17 cellular contexts compared by ENCODE assay signal in the genomic region with DNA sequence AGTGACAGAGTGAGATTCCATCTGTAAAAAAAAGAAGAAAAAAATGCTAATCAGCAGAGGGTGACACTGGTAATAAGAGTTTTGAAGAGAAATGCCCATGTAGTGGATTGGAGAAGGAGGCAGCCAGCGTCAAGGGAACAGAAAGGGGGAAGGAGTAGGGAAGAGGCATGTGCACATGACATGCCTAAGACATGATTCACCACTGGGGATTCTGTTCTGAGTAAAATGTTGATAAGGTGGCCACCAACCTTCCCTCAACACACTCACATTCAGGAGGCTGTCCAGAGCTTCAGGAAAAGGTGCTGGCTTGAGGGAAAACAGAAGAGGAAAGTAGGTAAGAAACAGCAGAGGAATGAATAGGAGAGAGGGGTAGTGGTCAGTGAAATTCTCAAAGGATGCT. TPM values are rescaled to one million over a fixed set of nuclear protein-coding genes. Genes with fewer than 3 reads are reported as not detected.
A peak's percentile ranks its signal among the peaks of the same experiment; 100 is the strongest.
DNase-seq lines count a peak whose midpoint lies in the region; ATAC-seq and TF ChIP-seq lines count a peak whose summit lies in the region.
"Had no signal": no experiment of that assay in that cellular context is flagged by ENCODE, and none has a peak within 500 bp of the region (broad histone marks: within the 10 kb centered on the region; RNA-seq: fewer than 3 reads in every experiment).

No MANE protein-coding gene starts in this region.

- TF ChIP-seq CTCF in fibroblast of villous mesenchyme (IDR thresholded peaks at IDR 0.05; ENCODE audit: insufficient read depth, low read depth, low read length) (no peak), esophagus squamous epithelium (IDR thresholded peaks at IDR 0.05) (no peak)

- H3K27ac ChIP-seq in SJSA1 (no peak overlapping the region), esophagus squamous epithelium (no peak overlapping the region)
- H3K27ac ChIP-seq: SJCRH30, WERI-Rb-1 had no signal

- no peaks in the 10 kb centered on the region for H3K9me3 Mint-ChIP-seq in activated naive CD4-positive, alpha-beta T cell treated with anti-CD3 and anti-CD28 coated beads, Interleukin-2, amount 50 U/mL, for 72 hours
- H3K9me3 Mint-ChIP-seq: activated naive CD8-positive, alpha-beta T cell treated with anti-CD3 and anti-CD28 coated beads for 36 hours had no signal

- H3K4me1 ChIP-seq in SJSA1 (replicated peaks), result peaks cover 10% of the 10 kb centered on the region
- no peaks in the 10 kb centered on the region for H3K4me1 ChIP-seq in esophagus squamous epithelium
- H3K4me1 ChIP-seq: SJCRH30 had no signal

- no peaks in the 10 kb centered on the region for H3K36me3 Mint-ChIP-seq in activated naive CD4-positive, alpha-beta T cell treated with anti-CD3 and anti-CD28 coated beads, Interleukin-2, amount 50 U/mL, for 72 hours
- H3K36me3 Mint-ChIP-seq: activated naive CD8-positive, alpha-beta T cell treated with anti-CD3 and anti-CD28 coated beads for 36 hours had no signal

- ATAC-seq in activated naive CD4-positive, alpha-beta T cell treated with anti-CD3 and anti-CD28 coated beads, Interleukin-2, amount 50 U/mL, for 72 hours, result no peak
- ATAC-seq in GM21576 (IDR thresholded peaks at IDR 0.05; ENCODE audit: unreplicated experiment), result no peak

- H3K36me3 ChIP-seq in SJSA1 (no peaks in the 10 kb centered on the region), esophagus squamous epithelium (no peaks in the 10 kb centered on the region)
- H3K36me3 ChIP-seq: SJCRH30, WERI-Rb-1 had no signal

- 13 to 57% methylated on average over 1 of the region's 1 CpG for WGBS in esophagus squamous epithelium, 2 donors

- H3K27me3 ChIP-seq in SJSA1 (replicated peaks) (no peaks in the 10 kb centered on the region), esophagus squamous epithelium (no peaks in the 10 kb centered on the region)
- H3K27me3 ChIP-seq: SJCRH30 had no signal

- intact Hi-C loops in esophagus squamous epithelium (cut with DNase I), result no loop called here

- no peak for DNase-seq in activated naive CD4-positive, alpha-beta T cell treated with anti-CD3 and anti-CD28 coated beads, Interleukin-2, amount 50 U/mL, for 72 hours (ENCODE audit: low spot score in 2 of 2)
- no peak for DNase-seq in activated naive CD4-positive, alpha-beta T cell treated with anti-CD3 and anti-CD28 coated beads, Interleukin-2, amount 50 U/mL, for 16 hours
- DNase-seq in SJSA1 (ENCODE audit: low read depth in 1 of 2, low spot score in 2 of 2) (peak; percentile 59 to 62), fibroblast of villous mesenchyme (ENCODE audit: low read depth) (peak; percentile 75), stromal cell of bone marrow (ENCODE audit: low read depth) (peak; percentile 4), esophagus squamous epithelium (lab: John Stamatoyannopoulos, UW) (no peak), C1 segment of cervical spinal cord (lab: John Stamatoyannopoulos, UW) (no peak)
- DNase-seq: activated naive CD8-positive, alpha-beta T cell treated with anti-CD3 and anti-CD28 coated beads for 36 hours; cortex of kidney; DMS79; NCI-H187 treated with DMSO at 0.1 percent for 48 hours; NCI-H69; SJCRH30; WERI-Rb-1 had no signal

- TF ChIP-seq POLR2A in esophagus squamous epithelium (IDR thresholded peaks at IDR 0.05), result no peak

- H3K9me3 ChIP-seq in SJSA1 (replicated peaks) (no peaks in the 10 kb centered on the region), esophagus squamous epithelium (no peaks in the 10 kb centered on the region)
- H3K9me3 ChIP-seq: SJCRH30 had no signal

- H3K4me3 ChIP-seq in SJSA1 (no peak overlapping the region), fibroblast of villous mesenchyme (ENCODE audit: low read depth, low read length) (no peak overlapping the region), esophagus squamous epithelium (no peak overlapping the region)
- H3K4me3 ChIP-seq: SJCRH30 had no signal

- peak overlapping the region; percentile 1 to 12 for H3K27ac Mint-ChIP-seq in activated naive CD4-positive, alpha-beta T cell treated with anti-CD3 and anti-CD28 coated beads, Interleukin-2, amount 50 U/mL, for 72 hours
- H3K27ac Mint-ChIP-seq: activated naive CD8-positive, alpha-beta T cell treated with anti-CD3 and anti-CD28 coated beads for 36 hours had no signal

RNA-seq across cellular contexts. Expression of a gene that starts 39.9 kb away (rescaled TPM):
- not detected for total RNA-seq in activated naive CD4-positive, alpha-beta T cell treated with anti-CD3 and anti-CD28 coated beads, Interleukin-2, amount 50 U/mL, for 72 hours
- not detected in 2 replicates for total RNA-seq in SJSA1 (2014; rRNA removed; shearing (Covaris generic))
- not detected in 2 replicates for total RNA-seq in fibroblast of villous mesenchyme
- not detected for total RNA-seq in esophagus squamous epithelium
- total RNA-seq: A673; activated naive CD8-positive, alpha-beta T cell treated with anti-CD3 and anti-CD28 coated beads for 36 hours; SJCRH30; urinary bladder had no signal

Comparison
In these comparisons a context has a peak if more than half of its experiments do, and no peak if none do; other contexts are left out.
1. DNase-seq: peak in SJSA1 (2 of 2), fibroblast of villous mesenchyme (single experiment) and stromal cell of bone marrow (single experiment); none in activated naive CD4-positive, alpha-beta T cell treated with anti-CD3 and anti-CD28 coated beads, Interleukin-2, amount 50 U/mL, for 72 hours (0 of 2), activated naive CD4-positive, alpha-beta T cell treated with anti-CD3 and anti-CD28 coated beads, Interleukin-2, amount 50 U/mL, for 16 hours (single experiment), esophagus squamous epithelium (single experiment) and C1 segment of cervical spinal cord (0 of 14).